ENCODE assay signal across 11 cellular contexts in the genomic region with DNA sequence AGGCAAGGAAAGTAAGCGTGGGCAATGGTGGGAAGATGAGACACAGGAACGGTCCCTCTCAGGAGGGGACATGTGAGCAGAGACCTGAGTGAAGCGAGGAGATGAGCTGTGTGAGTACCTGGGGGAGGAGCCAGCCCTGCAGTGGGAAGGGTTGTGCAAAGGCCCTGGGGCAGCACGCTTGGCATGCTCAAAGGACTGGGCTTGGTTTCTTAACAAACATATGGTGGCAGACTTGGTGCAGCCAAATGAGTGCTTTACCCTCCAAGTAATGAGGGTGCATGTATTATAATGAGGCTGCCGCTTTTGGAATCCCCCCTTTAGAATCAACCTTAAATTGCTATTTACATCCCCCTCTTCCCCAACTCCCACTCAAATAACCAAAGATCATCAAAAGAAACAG.
"Had no signal": no experiment of that assay in that cellular context is flagged by ENCODE, and none has a peak within 500 bp of the region (broad histone marks: within the 10 kb centered on the region; RNA-seq: fewer than 3 reads in every experiment).

No MANE protein-coding gene starts in this region.

- H2AFZ ChIP-seq: GM23248, GM23338 had no signal

- H3K9ac ChIP-seq: GM23248 had no signal

- H3K27ac Mint-ChIP-seq: GM23338, H9, HFFc6 had no signal

- DNase-seq: GM23248, GOT3, H7, H9, HCEC 1CT, HFFc6 had no signal

- ATAC-seq: GM23338, HCT116 had no signal

- H3K4me2 ChIP-seq: GM23338 had no signal

- H3K9me3 Mint-ChIP-seq: HFFc6 had no signal

- H3K4me3 Mint-ChIP-seq: GM23338, H9, HFFc6 had no signal

- H3K36me3 ChIP-seq: HAP-1 had no signal

- H3K4me3 ChIP-seq: GM23248, GM23338, HAP-1 had no signal

- H3K27ac ChIP-seq: GM23248 had no signal

- H3K9me3 ChIP-seq: HAP-1 had no signal

- FAIRE-seq: H1, H54 had no signal
